Comparison of ENCODE assay signal across 1 cellular context in genomic region chr5:125209650-125210049, GRCh38.
TF ChIP-seq lines count a peak whose summit lies in the region.

No MANE protein-coding gene starts in this region.

TF ChIP-seq in WTC11, 78 proteins besides CTCF, POLR2A, EP300 and RAD21 (continued from another document):
- TF ChIP-seq AR (CRISPR knock-in tag; IDR thresholded peaks at IDR 0.05): no peak
- no peak for TF ChIP-seq SOX15 (CRISPR knock-in tag; IDR thresholded peaks at IDR 0.05)
- no peak for TF ChIP-seq TEAD4 (CRISPR knock-in tag; IDR thresholded peaks at IDR 0.05)
- TF ChIP-seq RORB (CRISPR knock-in tag; IDR thresholded peaks at IDR 0.05): no peak
- TF ChIP-seq ZNF512 (CRISPR knock-in tag; IDR thresholded peaks at IDR 0.05; ENCODE audit: borderline replicate concordance): no peak
- no peak for TF ChIP-seq ZNF532 (CRISPR knock-in tag; IDR thresholded peaks at IDR 0.05; ENCODE audit: borderline replicate concordance)
- TF ChIP-seq, protein P1, sequence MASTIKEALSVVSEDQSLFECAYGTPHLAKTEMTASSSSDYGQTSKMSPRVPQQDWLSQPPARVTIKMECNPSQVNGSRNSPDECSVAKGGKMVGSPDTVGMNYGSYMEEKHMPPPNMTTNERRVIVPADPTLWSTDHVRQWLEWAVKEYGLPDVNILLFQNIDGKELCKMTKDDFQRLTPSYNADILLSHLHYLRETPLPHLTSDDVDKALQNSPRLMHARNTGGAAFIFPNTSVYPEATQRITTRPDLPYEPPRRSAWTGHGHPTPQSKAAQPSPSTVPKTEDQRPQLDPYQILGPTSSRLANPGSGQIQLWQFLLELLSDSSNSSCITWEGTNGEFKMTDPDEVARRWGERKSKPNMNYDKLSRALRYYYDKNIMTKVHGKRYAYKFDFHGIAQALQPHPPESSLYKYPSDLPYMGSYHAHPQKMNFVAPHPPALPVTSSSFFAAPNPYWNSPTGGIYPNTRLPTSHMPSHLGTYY (CRISPR knock-in tag; IDR thresholded peaks at IDR 0.05): no peak
- TF ChIP-seq CREB1 (CRISPR knock-in tag; IDR thresholded peaks at IDR 0.05): no peak
- no peak for TF ChIP-seq HMGA2 (CRISPR knock-in tag; IDR thresholded peaks at IDR 0.05)
- no peak for TF ChIP-seq ZNF263 (CRISPR knock-in tag; IDR thresholded peaks at IDR 0.05; ENCODE audit: low read depth)
- TF ChIP-seq USF2 (CRISPR knock-in tag; IDR thresholded peaks at IDR 0.05): no peak
